ENCODE assay signal across 1 cellular context in genomic region chr19:35060160-35060855, GRCh38.
A peak's percentile ranks its signal among the peaks of the same experiment; 100 is the strongest.
TF ChIP-seq lines count a peak whose summit lies in the region.

No MANE protein-coding gene starts in this region.

TF ChIP-seq in HepG2, 621 proteins besides CTCF, POLR2A, EP300 and RAD21:
- TF ChIP-seq IRX3 (CRISPR knock-in tag; IDR thresholded peaks at IDR 0.05; ENCODE audit: borderline replicate concordance, low read depth) = no peak
- peak; percentile 69 for TF ChIP-seq AGO2 (optimal IDR thresholded peaks at IDR 0.05; ENCODE audit: low read depth, low read length)
- no peak for TF ChIP-seq ESRRA (CRISPR knock-in tag; IDR thresholded peaks at IDR 0.05; ENCODE audit: low read depth)
